In genomic region chr5:159094745-159095144, GRCh38 we compare ENCODE assay signal across 9 cellular contexts. TPM values are rescaled to one million over a fixed set of nuclear protein-coding genes. Genes with fewer than 3 reads are reported as not detected.
DNase-seq lines count a peak whose midpoint lies in the region; ATAC-seq, FAIRE-seq and TF ChIP-seq lines count a peak whose summit lies in the region.
"Had no signal": no experiment of that assay in that cellular context is flagged by ENCODE, and none has a peak within 500 bp of the region (broad histone marks: within the 10 kb centered on the region; RNA-seq: fewer than 3 reads in every experiment).

No MANE protein-coding gene starts in this region.

- no peak overlapping the region for H3K4me3 Mint-ChIP-seq in T-helper 2 cell treated with Interferon-gamma antibody and Interleukin-4, amounts not matched to agents 5 μg/mL and 100 μg/mL, for 36 hours
- no peak overlapping the region for H3K4me3 Mint-ChIP-seq in activated T-helper 1 cell treated with anti-CD3 and anti-CD28 coated beads, Interleukin-12 subunit alpha, Interleukin-12 subunit beta, Interleukin-2, Interleukin-4 antibody, amounts not matched to agents 30 ng/mL and 10 ng/mL and 1 ng/mL, durations not matched to agents 14 hours and 24 hours and 36 hours

- peak overlapping the region; percentile 56 for H2AFZ ChIP-seq in GM12878 (ENCODE audit: control insufficient read depth, low read depth, low read length)

- POLR2A ChIA-PET in GM12878 (lab: Charles Lee), result interaction anchor here (0.9 to 5.2 kb wide), 12 partner anchors 8 to 219 kb away, joined by 3 to 29 read pairs (median 6); no protein-coding TSS in a partner anchor

- no peak for TF ChIP-seq CTCF in D721Med (IDR thresholded peaks at IDR 0.05; ENCODE audit: insufficient read depth, missing control alignments)
- no peak for TF ChIP-seq CTCF in Peyer's patch (IDR thresholded peaks at IDR 0.05)
- no peak for TF ChIP-seq CTCF in GM12878 (IDR thresholded peaks at IDR 0.05 in 2 of 3, conservative IDR thresholded peaks at IDR 0.05 in 1 of 3; ENCODE audit: control insufficient read depth in 2 of 3, extremely low read depth in 1 of 3, insufficient read depth in 1 of 3, low read depth in 3 of 3, low read length in 3 of 3)
- TF ChIP-seq CTCF in lower lobe of right lung (IDR thresholded peaks at IDR 0.05), result no peak
- no peak for TF ChIP-seq CTCF in thyroid gland (IDR thresholded peaks at IDR 0.05)

- H3K27ac Mint-ChIP-seq in T-helper 2 cell treated with Interferon-gamma antibody and Interleukin-4, amounts not matched to agents 5 μg/mL and 100 μg/mL, for 36 hours, result no peak overlapping the region
- H3K27ac Mint-ChIP-seq in activated T-helper 1 cell treated with anti-CD3 and anti-CD28 coated beads, Interleukin-12 subunit alpha, Interleukin-12 subunit beta, Interleukin-2, Interleukin-4 antibody, amounts not matched to agents 30 ng/mL and 10 ng/mL and 1 ng/mL, durations not matched to agents 14 hours and 24 hours and 36 hours, result no peak overlapping the region

- TF ChIP-seq POLR2A in Peyer's patch (IDR thresholded peaks at IDR 0.05) (no peak), GM12878 (IDR thresholded peaks at IDR 0.05; ENCODE audit: low read depth, low read length) (no peak), thyroid gland (IDR thresholded peaks at IDR 0.05) (no peak)

- H3K9me3 Mint-ChIP-seq in T-helper 2 cell treated with Interferon-gamma antibody and Interleukin-4, amounts not matched to agents 5 μg/mL and 100 μg/mL, for 36 hours, result no peaks in the 10 kb centered on the region
- no peaks in the 10 kb centered on the region for H3K9me3 Mint-ChIP-seq in activated T-helper 1 cell treated with anti-CD3 and anti-CD28 coated beads, Interleukin-12 subunit alpha, Interleukin-12 subunit beta, Interleukin-2, Interleukin-4 antibody, amounts not matched to agents 30 ng/mL and 10 ng/mL and 1 ng/mL, durations not matched to agents 14 hours and 24 hours and 36 hours

- H3K36me3 ChIP-seq in Peyer's patch, result no peaks in the 10 kb centered on the region
- H3K36me3 ChIP-seq in GM12878 (ENCODE audit: control insufficient read depth in 2 of 2, insufficient read depth in 2 of 2, low read length in 1 of 2), result no peaks in the 10 kb centered on the region
- H3K36me3 ChIP-seq in lower lobe of right lung, result no peaks in the 10 kb centered on the region
- H3K36me3 ChIP-seq in thyroid gland, result no peaks in the 10 kb centered on the region

- CTCF ChIA-PET in GM12878 (lab: Yijun Ruan, JAX), result interaction anchor here (0.8 to 2.6 kb wide), 11 partner anchors 12 to 416 kb away, joined by 3 to 13 read pairs (median 3); no protein-coding TSS in a partner anchor

- FAIRE-seq in D721Med (lab: Jason Lieb, UNC) (peak; percentile 29), GM12878 (lab: Jason Lieb, UNC) (peak; percentile 83)
- FAIRE-seq: keratinocyte had no signal

- no peak for TF ChIP-seq RAD21 in GM12878 (IDR thresholded peaks at IDR 0.05; ENCODE audit: insufficient read depth, low read depth, low read length)

- ATAC-seq in GM12878 (peak; percentile 35), lower lobe of right lung (no peak)

- H3K4me1 ChIP-seq in Peyer's patch, result peaks cover 0 to 10% (median 4%) of the 10 kb centered on the region in 4 donors
- peaks cover 5% of the 10 kb centered on the region; the same call in 1 of the 2 replicates for H3K4me1 ChIP-seq in GM12878 (ENCODE audit: control insufficient read depth, insufficient read depth, low read length)
- H3K4me1 ChIP-seq in lower lobe of right lung, result peaks cover 13% of the 10 kb centered on the region
- H3K4me1 ChIP-seq in thyroid gland, result no peaks in the 10 kb centered on the region

- H3K27me3 ChIP-seq in Peyer's patch (peaks cover 0 to 15% of the 10 kb centered on the region in 2 donors), GM12878 (replicated peaks in 1 of 2; ENCODE audit: control insufficient read depth in 2 of 2, insufficient read depth in 2 of 2, low read length in 1 of 2) (no peaks in the 10 kb centered on the region), lower lobe of right lung (ENCODE audit: low read depth) (peaks cover 41% of the 10 kb centered on the region), thyroid gland (peaks cover 6% of the 10 kb centered on the region)

- H3K4me3 ChIP-seq in Peyer's patch (peak overlapping the region in 1 of 4 donors; percentile 6), GM12878 (peak overlapping the region; percentile 88), lower lobe of right lung (peak overlapping the region; percentile 24), thyroid gland (replicated peaks in 1 of 3) (no peak overlapping the region)

- in situ Hi-C loops in GM12878 (cut with MboI), result loop anchor here (5.0 kb wide), 1 partner anchor 137 kb away; no protein-coding TSS in a partner anchor

- peaks cover 24% of the 10 kb centered on the region for H3K4me1 Mint-ChIP-seq in T-helper 2 cell treated with Interferon-gamma antibody and Interleukin-4, amounts not matched to agents 5 μg/mL and 100 μg/mL, for 36 hours (ENCODE audit: low read depth)
- H3K4me1 Mint-ChIP-seq in activated T-helper 1 cell treated with anti-CD3 and anti-CD28 coated beads, Interleukin-12 subunit alpha, Interleukin-12 subunit beta, Interleukin-2, Interleukin-4 antibody, amounts not matched to agents 30 ng/mL and 10 ng/mL and 1 ng/mL, durations not matched to agents 14 hours and 24 hours and 36 hours (ENCODE audit: low read depth), result peaks cover 31% of the 10 kb centered on the region

- H3K79me2 ChIP-seq in GM12878 (ENCODE audit: control insufficient read depth, insufficient read depth, low read length), result peaks cover 62% of the 10 kb centered on the region

- SMC1A ChIA-PET in GM12878 (lab: Charles Lee; ENCODE audit: uncharacterized antibody, unreplicated experiment), result interaction anchor here (0.7 to 6.6 kb wide), 28 partner anchors 7 to 1554 kb away, joined by 3 to 122 read pairs (median 5); partner anchors contain the start of gene EBF1

- RAD21 ChIA-PET in GM12878 (lab: Charles Lee; ENCODE audit: unreplicated experiment), result interaction anchor here (0.7 to 10.0 kb wide), 33 partner anchors 7 to 684 kb away, joined by 3 to 131 read pairs (median 5); partner anchors contain the start of gene EBF1

- 2% methylated on average over 6 of the region's 6 CpGs for WGBS in GM12878 (ENCODE audit: insufficient coverage, insufficient replicate concordance, low lambda C conversion rate, missing lambda C conversion rate)
- 14 to 20% methylated on average over 6 of the region's 6 CpGs for WGBS in thyroid gland, 2 donors

- peak overlapping the region; percentile 19; the same call in 1 of the 2 replicates for H3K9ac ChIP-seq in GM12878 (ENCODE audit: control insufficient read depth, insufficient read depth, low read length)

- H3K9me3 ChIP-seq in Peyer's patch, result no peaks in the 10 kb centered on the region
- H3K9me3 ChIP-seq in GM12878 (replicated peaks; ENCODE audit: control insufficient read depth, insufficient read depth, low read length), result no peaks in the 10 kb centered on the region
- H3K9me3 ChIP-seq in lower lobe of right lung, result no peaks in the 10 kb centered on the region
- no peaks in the 10 kb centered on the region for H3K9me3 ChIP-seq in thyroid gland

- no peaks in the 10 kb centered on the region for H3K36me3 Mint-ChIP-seq in T-helper 2 cell treated with Interferon-gamma antibody and Interleukin-4, amounts not matched to agents 5 μg/mL and 100 μg/mL, for 36 hours (ENCODE audit: low read depth)
- no peaks in the 10 kb centered on the region for H3K36me3 Mint-ChIP-seq in activated T-helper 1 cell treated with anti-CD3 and anti-CD28 coated beads, Interleukin-12 subunit alpha, Interleukin-12 subunit beta, Interleukin-2, Interleukin-4 antibody, amounts not matched to agents 30 ng/mL and 10 ng/mL and 1 ng/mL, durations not matched to agents 14 hours and 24 hours and 36 hours (ENCODE audit: low read depth)

- intact Hi-C loops in GM12878 (cut with micrococcal nuclease; ENCODE audit: unreplicated experiment), result loop anchor here (5.0 kb wide), 2 partner anchors 272 to 317 kb away; no protein-coding TSS in a partner anchor
- intact Hi-C loops in lower lobe of right lung (cut with DNase I), result no loop called here
- intact Hi-C loops in thyroid gland (cut with DNase I), result no loop called here
- intact Hi-C loops in activated T-helper 1 cell treated with anti-CD3 and anti-CD28 coated beads, Interleukin-12 subunit alpha, Interleukin-12 subunit beta, Interleukin-2, Interleukin-4 antibody, amounts not matched to agents 30 ng/mL and 10 ng/mL and 1 ng/mL, durations not matched to agents 14 hours and 24 hours and 36 hours (cut with micrococcal nuclease), result no loop called here

- H3K27me3 Mint-ChIP-seq in T-helper 2 cell treated with Interferon-gamma antibody and Interleukin-4, amounts not matched to agents 5 μg/mL and 100 μg/mL, for 36 hours (ENCODE audit: low read depth), result peaks cover 70% of the 10 kb centered on the region
- peaks cover 50% of the 10 kb centered on the region for H3K27me3 Mint-ChIP-seq in activated T-helper 1 cell treated with anti-CD3 and anti-CD28 coated beads, Interleukin-12 subunit alpha, Interleukin-12 subunit beta, Interleukin-2, Interleukin-4 antibody, amounts not matched to agents 30 ng/mL and 10 ng/mL and 1 ng/mL, durations not matched to agents 14 hours and 24 hours and 36 hours (ENCODE audit: insufficient read depth)

- TF ChIP-seq EP300 in GM12878 (IDR thresholded peaks at IDR 0.05; ENCODE audit: borderline replicate concordance in 1 of 2, control insufficient read depth in 1 of 2, low read depth in 2 of 2, low read length in 2 of 2), result no peak

- BruUV-seq in GM12878 (replicated peaks; lab: Mats Ljungman, UMichigan), result no TSS peak

- H4K20me1 ChIP-seq in GM12878 (ENCODE audit: control insufficient read depth, insufficient read depth), result no peaks in the 10 kb centered on the region

- DNase-seq in D721Med (ENCODE audit: insufficient read length, low spot score) (no peak), HT1080 (ENCODE audit: low read depth) (peak; percentile 67), Peyer's patch (peak in 2 of 3 donors; percentile 73 to 82), GM12878 (ENCODE audit: low read depth, low spot score) (no peak), lower lobe of right lung (peak; percentile 45), thyroid gland (peak; percentile 63 to 66)
- no peak for DNase-seq in T-helper 2 cell treated with Interferon-gamma antibody and Interleukin-4, amounts not matched to agents 5 μg/mL and 100 μg/mL, for 36 hours (ENCODE audit: low spot score)
- no peak for DNase-seq in activated T-helper 1 cell treated with anti-CD3 and anti-CD28 coated beads, Interleukin-12 subunit alpha, Interleukin-12 subunit beta, Interleukin-2, Interleukin-4 antibody, amounts not matched to agents 30 ng/mL and 10 ng/mL and 1 ng/mL, durations not matched to agents 14 hours and 24 hours and 36 hours (ENCODE audit: low spot score)

- peak overlapping the region; percentile 62; the same call in 1 of the 2 replicates for H3K4me2 ChIP-seq in GM12878 (ENCODE audit: control insufficient read depth, insufficient read depth)

- peak overlapping the region in 3 of 4 donors; percentile 1 to 70 (median 28) for H3K27ac ChIP-seq in Peyer's patch
- peak overlapping the region; percentile 68 for H3K27ac ChIP-seq in GM12878 (ENCODE audit: control insufficient read depth, insufficient read depth)
- no peak overlapping the region for H3K27ac ChIP-seq in lower lobe of right lung
- peak overlapping the region; percentile 50 to 95 (median 80) for H3K27ac ChIP-seq in thyroid gland

RNA-seq across cellular contexts. Expression of gene EBF1, which starts 5.0 kb away (rescaled TPM):
- total RNA-seq in HT1080 (2014; rRNA removed; shearing (Covaris generic)), result 0.53 and 1.1 TPM in 2 replicates
- 0.12 and 0.31 TPM in 2 replicates for polyA plus RNA-seq in HT1080 (2015; cell fraction: cytosol; rRNA removed)
- 0.43 and 1.0 TPM in 2 replicates for polyA plus RNA-seq in HT1080 (2015; cell fraction: nucleus; rRNA removed)
- 10 to 100 TPM in 2 of 4 donors, 1 to 10 TPM in 2; 2.8 to 84.2 (median 9.8) TPM for total RNA-seq in Peyer's patch
- 128 and 147 TPM in 2 replicates for total RNA-seq in GM12878 (2013; cell fraction: nucleolus; rRNA removed)
- 4.2 and 4.8 TPM in 2 replicates for total RNA-seq in GM12878 (2014; rRNA removed)
- total RNA-seq in GM12878 (2014; rRNA removed; fragmentation: Illumina TruSeq; extraction: Trizol), result 6.5 TPM in 2 replicates
- 18.6 and 19.0 TPM in 2 replicates for total RNA-seq in GM12878 (2021)
- polyA plus RNA-seq in GM12878 (2011; ENCODE audit: low read depth), result 2.0 TPM
- 14.3 and 23.8 TPM in 2 replicates for polyA plus RNA-seq in GM12878 (2011; rRNA removed)
- polyA plus RNA-seq in GM12878 (2011; cell fraction: cytosol; rRNA removed), result 13.7 and 18.6 TPM in 2 replicates
- polyA plus RNA-seq in GM12878 (2011; cell fraction: nucleus; rRNA removed), result 32.5 and 40.8 TPM in 2 replicates
- polyA plus RNA-seq in GM12878 (2012), result 5.2 and 5.7 TPM in 2 replicates
- polyA plus RNA-seq in GM12878 (2014; fragmentation: Illumina TruSeq; extraction: Trizol), result 6.1 and 6.5 TPM in 2 replicates
- polyA plus RNA-seq in GM12878 (2014; fragmentation: Nextera tagmentation; extraction: Ambion mirVana), result 1 to 10 TPM; 5.6 to 7.5 TPM
- 3.3 and 3.5 TPM in 2 replicates for polyA plus RNA-seq in GM12878 (2014; rRNA removed)
- 10 to 100 TPM; 10.2 to 16.0 TPM for polyA plus RNA-seq in GM12878 (2016; fragmentation: Nextera tagmentation; extraction: Ambion mirVana)
- polyA minus RNA-seq in GM12878 (2011; rRNA and poly(A)+ RNA removed), result 90.8 and 96.0 TPM in 2 replicates
- polyA minus RNA-seq in GM12878 (2011; cell fraction: cytosol; rRNA and poly(A)+ RNA removed), result 18.4 and 27.9 TPM in 2 replicates
- polyA minus RNA-seq in GM12878 (2011; cell fraction: nucleus; rRNA and poly(A)+ RNA removed), result 54.5 and 82.3 TPM in 2 replicates
- 10.6 TPM for total RNA-seq in lower lobe of right lung
- 10 to 100 TPM; 12.4 to 28.4 (median 20.6) TPM for total RNA-seq in thyroid gland
- not detected in 2 replicates for total RNA-seq in activated T-helper 1 cell treated with anti-CD3 and anti-CD28 coated beads, Interleukin-12 subunit alpha, Interleukin-12 subunit beta, Interleukin-2, Interleukin-4 antibody, amounts not matched to agents 30 ng/mL and 10 ng/mL and 1 ng/mL, durations not matched to agents 14 hours and 24 hours and 36 hours
- polyA plus RNA-seq: keratinocyte had no signal

Comparison
In these comparisons a context has a peak if more than half of its experiments do, and no peak if none do; other contexts are left out.
1. DNase-seq: peak in HT1080 (single experiment), Peyer's patch (2 of 3), lower lobe of right lung (single experiment) and thyroid gland (2 of 2); none in D721Med (single experiment), GM12878 (single experiment), T-helper 2 cell treated with Interferon-gamma antibody and Interleukin-4, amounts not matched to agents 5 μg/mL and 100 μg/mL, for 36 hours (single experiment) and activated T-helper 1 cell treated with anti-CD3 and anti-CD28 coated beads, Interleukin-12 subunit alpha, Interleukin-12 subunit beta, Interleukin-2, Interleukin-4 antibody, amounts not matched to agents 30 ng/mL and 10 ng/mL and 1 ng/mL, durations not matched to agents 14 hours and 24 hours and 36 hours (single experiment).
2. H3K4me3 ChIP-seq: peak in GM12878 (single experiment) and lower lobe of right lung (single experiment); none in thyroid gland (0 of 3).